Comparison of ENCODE assay signal across 21 cellular contexts in genomic region chr10:110735620-110736027, GRCh38.
DNase-seq lines count a peak whose midpoint lies in the region; ATAC-seq and TF ChIP-seq lines count a peak whose summit lies in the region.
"Had no signal": no experiment of that assay in that cellular context is flagged by ENCODE, and none has a peak within 500 bp of the region (broad histone marks: within the 10 kb centered on the region; RNA-seq: fewer than 3 reads in every experiment).

No MANE protein-coding gene starts in this region.

- no peak overlapping the region for H3K27ac Mint-ChIP-seq in Caco-2 (ENCODE audit: unreplicated experiment)
- peak overlapping the region in 2 of 3 experiments; percentile 28 to 54 for H3K27ac Mint-ChIP-seq in nephron
- H3K27ac Mint-ChIP-seq: CD8-positive, alpha-beta T cell had no signal

- DNase-seq in Caco-2 = peak; percentile 52 to 57
- DNase-seq in amniotic epithelial cell (ENCODE audit: low read depth) = peak; percentile 57
- DNase-seq in left lobe of liver (ENCODE audit: low spot score) = no peak
- no peak for DNase-seq in left colon
- no peak for DNase-seq in activated T-cell treated with anti-CD3 and anti-CD28 coated beads, Interleukin-2, amount 50 U/mL, for 48 hours
- DNase-seq in GM23248 = no peak
- DNase-seq: C1 segment of cervical spinal cord; CD8-positive, alpha-beta T cell; DMS153; DND-41; Kasumi-1; MV-4-11; NCI-H1105; NCI-H1436 treated with DMSO at 0.1 percent for 48 hours; NCI-H187 treated with DMSO at 0.1 percent for 48 hours; NCI-H524 treated with DMSO at 0.1 percent for 48 hours; NCI-H82; SHP77 had no signal

- no peak overlapping the region for H2AFZ ChIP-seq in GM23248

- ATAC-seq in left lobe of liver = peak; percentile 73
- no peak for ATAC-seq in left colon
- ATAC-seq: CD8-positive, alpha-beta T cell; K562 had no signal

- H3K4me2 ChIP-seq in GM23248 (ENCODE audit: unreplicated experiment) = no peak overlapping the region

- intact Hi-C loops in Caco-2 (cut with micrococcal nuclease; ENCODE audit: unreplicated experiment) = loop anchor here (5.0 kb wide), 1 partner anchor 428 kb away; no protein-coding TSS in a partner anchor
- intact Hi-C loops in left colon (cut with DNase I, micrococcal nuclease) = no loop called here

- TF ChIP-seq CTCF in Caco-2 (IDR thresholded peaks at IDR 0.05; ENCODE audit: insufficient read depth in 1 of 2, low read depth in 1 of 2, low read length in 1 of 2, severe bottlenecking in 1 of 2, unreplicated experiment in 1 of 2) (no peak), nephron (IDR thresholded peaks at IDR 0.05; ENCODE audit: unreplicated experiment in 3 of 3) (no peak)

- H3K9me3 Mint-ChIP-seq in Caco-2 (ENCODE audit: unreplicated experiment) (no peaks in the 10 kb centered on the region), nephron (no peaks in the 10 kb centered on the region)
- H3K9me3 Mint-ChIP-seq: CD8-positive, alpha-beta T cell had no signal

- H3K4me3 ChIP-seq in Caco-2 (ENCODE audit: low read depth, low read length) (no peak overlapping the region), GM23248 (no peak overlapping the region)
- H3K4me3 ChIP-seq: K562 had no signal

- WGBS in GM23248 (ENCODE audit: low coverage in 1 of 2, low lambda C conversion rate in 2 of 2, missing lambda C conversion rate in 2 of 2), 2 experiments = 74 to 78% methylated on average over 6 of the region's 6 CpGs

- no peaks in the 10 kb centered on the region for H3K27me3 Mint-ChIP-seq in Caco-2 (ENCODE audit: insufficient read depth, unreplicated experiment)
- H3K27me3 Mint-ChIP-seq in nephron (ENCODE audit: low read depth) = no peaks in the 10 kb centered on the region

- H3K36me3 ChIP-seq in Caco-2 (ENCODE audit: control insufficient read depth, insufficient read depth, low read length) (no peaks in the 10 kb centered on the region), GM23248 (ENCODE audit: low read depth) (no peaks in the 10 kb centered on the region)

- H3K27me3 ChIP-seq in Caco-2 (replicated peaks; ENCODE audit: control insufficient read depth, insufficient read depth, low read length) = no peaks in the 10 kb centered on the region
- H3K27me3 ChIP-seq in GM23248 (replicated peaks; ENCODE audit: insufficient read depth) = peaks cover 56% of the 10 kb centered on the region

- H3K9me3 ChIP-seq in Caco-2 (no peaks in the 10 kb centered on the region), GM23248 (ENCODE audit: low read depth) (no peaks in the 10 kb centered on the region)

- no TSS peak for BruUV-seq in Caco-2 (replicated peaks; lab: Mats Ljungman, UMichigan)

- H3K36me3 Mint-ChIP-seq in Caco-2 (ENCODE audit: insufficient read depth, unreplicated experiment) (no peaks in the 10 kb centered on the region), nephron (ENCODE audit: low read depth) (no peaks in the 10 kb centered on the region)
- H3K36me3 Mint-ChIP-seq: CD8-positive, alpha-beta T cell had no signal

- H4K20me1 ChIP-seq in GM23248 (ENCODE audit: insufficient read depth) = no peaks in the 10 kb centered on the region

- CTCF ChIA-PET in Caco-2 (lab: Charles Lee) = interaction anchor here (0.6 to 1.6 kb wide), 3 partner anchors 11 to 178 kb away, joined by 3 to 4 read pairs (median 3); no protein-coding TSS in a partner anchor

- peak overlapping the region; percentile 10 for H3K4me3 Mint-ChIP-seq in Caco-2 (ENCODE audit: unreplicated experiment)
- H3K4me3 Mint-ChIP-seq in nephron = no peak overlapping the region
- H3K4me3 Mint-ChIP-seq: CD8-positive, alpha-beta T cell had no signal

- no peaks in the 10 kb centered on the region for H3K79me2 ChIP-seq in GM23248 (ENCODE audit: insufficient read depth)

- H3K4me1 Mint-ChIP-seq in Caco-2 (ENCODE audit: low read depth, unreplicated experiment) (peaks cover 30% of the 10 kb centered on the region), nephron (peaks cover 14% of the 10 kb centered on the region)

- no peaks in the 10 kb centered on the region for H3K9me2 ChIP-seq in GM23248 (ENCODE audit: insufficient read depth)

- H3K9ac ChIP-seq in GM23248 = no peak overlapping the region

- H3F3A ChIP-seq in GM23248 (ENCODE audit: insufficient read depth) = no peaks in the 10 kb centered on the region

- H3K4me1 ChIP-seq in Caco-2 (peaks cover 37% of the 10 kb centered on the region), GM23248 (ENCODE audit: insufficient read depth) (no peaks in the 10 kb centered on the region)

- H3K27ac ChIP-seq in GM23248 = no peak overlapping the region
- H3K27ac ChIP-seq: RWPE1 had no signal

- POLR2A ChIA-PET in Caco-2 (lab: Charles Lee) = no interaction called here

- in situ Hi-C loops in GM23248 (cut with MboI) = no loop called here

Comparison
In these comparisons a context has a peak if more than half of its experiments do, and no peak if none do; other contexts are left out.
1. DNase-seq: peak in Caco-2 (2 of 2) and amniotic epithelial cell (single experiment); none in left lobe of liver (single experiment), left colon (0 of 2), activated T-cell treated with anti-CD3 and anti-CD28 coated beads, Interleukin-2, amount 50 U/mL, for 48 hours (0 of 2) and GM23248 (single experiment).